Comparison of ENCODE assay signal across 1 cellular context in the genomic region with DNA sequence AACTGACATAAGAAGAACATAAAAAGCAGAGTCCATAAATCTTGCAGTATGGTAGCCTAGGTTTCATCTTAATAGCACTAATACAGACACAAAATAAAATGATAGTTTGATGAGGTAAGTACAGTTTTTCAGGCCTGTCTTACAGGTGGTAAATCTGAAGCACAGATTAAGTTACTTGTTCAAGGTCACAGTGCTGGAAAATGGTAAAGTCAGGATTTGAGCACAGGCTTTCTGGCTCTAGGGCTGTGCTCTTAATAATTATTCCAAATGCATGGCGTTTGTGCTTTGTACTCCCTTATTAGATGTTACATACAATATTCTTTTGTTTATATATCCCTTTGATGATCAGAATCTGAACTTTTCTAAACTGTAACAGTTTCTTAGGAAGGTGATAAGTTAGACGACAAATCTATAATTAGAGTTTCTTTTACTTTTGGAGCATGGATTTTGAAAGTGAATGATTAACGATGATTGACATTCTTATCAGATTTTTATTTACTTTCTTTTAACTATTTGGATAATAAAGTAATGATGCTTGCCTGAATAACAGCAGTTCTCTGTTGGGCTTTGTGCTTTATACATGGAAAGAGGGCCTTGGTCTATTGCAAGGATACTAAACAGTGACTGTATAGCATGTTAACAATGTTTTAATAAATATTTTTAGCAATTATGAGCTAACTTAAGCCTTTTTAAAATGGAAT.
TF ChIP-seq lines count a peak whose summit lies in the region.

No MANE protein-coding gene starts in this region.

TF ChIP-seq in HepG2, 621 proteins besides CTCF, POLR2A, EP300 and RAD21:
- TF ChIP-seq, protein P1, sequence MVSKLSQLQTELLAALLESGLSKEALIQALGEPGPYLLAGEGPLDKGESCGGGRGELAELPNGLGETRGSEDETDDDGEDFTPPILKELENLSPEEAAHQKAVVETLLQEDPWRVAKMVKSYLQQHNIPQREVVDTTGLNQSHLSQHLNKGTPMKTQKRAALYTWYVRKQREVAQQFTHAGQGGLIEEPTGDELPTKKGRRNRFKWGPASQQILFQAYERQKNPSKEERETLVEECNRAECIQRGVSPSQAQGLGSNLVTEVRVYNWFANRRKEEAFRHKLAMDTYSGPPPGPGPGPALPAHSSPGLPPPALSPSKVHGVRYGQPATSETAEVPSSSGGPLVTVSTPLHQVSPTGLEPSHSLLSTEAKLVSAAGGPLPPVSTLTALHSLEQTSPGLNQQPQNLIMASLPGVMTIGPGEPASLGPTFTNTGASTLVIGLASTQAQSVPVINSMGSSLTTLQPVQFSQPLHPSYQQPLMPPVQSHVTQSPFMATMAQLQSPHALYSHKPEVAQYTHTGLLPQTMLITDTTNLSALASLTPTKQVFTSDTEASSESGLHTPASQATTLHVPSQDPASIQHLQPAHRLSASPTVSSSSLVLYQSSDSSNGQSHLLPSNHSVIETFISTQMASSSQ (IDR thresholded peaks at IDR 0.05; ENCODE audit: low read depth): peak; percentile 62; the same call in 1 of the 2 replicates
- TF ChIP-seq, protein P1 (CRISPR knock-in tag; IDR thresholded peaks at IDR 0.05; ENCODE audit: borderline replicate concordance): no peak; the same call in 1 of the 2 replicates
- TF ChIP-seq ZNF343 (CRISPR knock-in tag; IDR thresholded peaks at IDR 0.05): no peak
